ENCODE assay signal across 1 cellular context in genomic region chr3:42535981-42536784, GRCh38.
TF ChIP-seq lines count a peak whose summit lies in the region.

No MANE protein-coding gene starts in this region.

TF ChIP-seq in endothelial cell of umbilical vein, 7 proteins besides CTCF, POLR2A, EP300 and RAD21 (continued from another document):
- TF ChIP-seq JUN (IDR thresholded peaks at IDR 0.05; ENCODE audit: borderline replicate concordance, insufficient read depth, insufficient read length, low read depth), result no peak
